In the genomic region with DNA sequence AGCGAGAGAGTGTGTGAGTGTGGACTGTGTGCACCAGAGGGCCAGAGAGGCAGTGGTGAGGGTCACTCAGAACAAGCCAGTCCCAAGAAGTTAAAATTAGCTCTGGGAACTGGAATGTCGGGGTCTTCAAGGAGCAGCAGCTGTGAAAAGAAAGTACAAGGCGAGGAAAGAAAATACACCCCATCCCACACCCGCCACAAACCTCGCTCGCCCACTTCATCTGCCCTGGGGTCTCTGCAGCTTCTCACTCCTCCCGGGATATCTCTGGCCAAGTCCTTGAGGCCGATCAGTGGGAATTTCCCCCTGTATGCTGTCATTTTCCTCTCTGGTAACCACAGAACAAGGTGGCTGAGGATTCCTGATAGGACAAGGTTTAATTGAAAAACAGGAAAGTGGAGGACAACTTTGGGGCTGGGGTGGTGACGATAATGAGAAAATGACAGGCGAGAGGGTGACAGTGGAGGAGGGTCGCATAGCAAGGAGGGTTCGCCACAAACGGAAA, we compare ENCODE assay signal across 1 cellular context.
TF ChIP-seq lines count a peak whose summit lies in the region.

No MANE protein-coding gene starts in this region.

TF ChIP-seq in HepG2, 621 proteins besides CTCF, POLR2A, EP300 and RAD21 (continued from another document):
- TF ChIP-seq, protein P1, sequence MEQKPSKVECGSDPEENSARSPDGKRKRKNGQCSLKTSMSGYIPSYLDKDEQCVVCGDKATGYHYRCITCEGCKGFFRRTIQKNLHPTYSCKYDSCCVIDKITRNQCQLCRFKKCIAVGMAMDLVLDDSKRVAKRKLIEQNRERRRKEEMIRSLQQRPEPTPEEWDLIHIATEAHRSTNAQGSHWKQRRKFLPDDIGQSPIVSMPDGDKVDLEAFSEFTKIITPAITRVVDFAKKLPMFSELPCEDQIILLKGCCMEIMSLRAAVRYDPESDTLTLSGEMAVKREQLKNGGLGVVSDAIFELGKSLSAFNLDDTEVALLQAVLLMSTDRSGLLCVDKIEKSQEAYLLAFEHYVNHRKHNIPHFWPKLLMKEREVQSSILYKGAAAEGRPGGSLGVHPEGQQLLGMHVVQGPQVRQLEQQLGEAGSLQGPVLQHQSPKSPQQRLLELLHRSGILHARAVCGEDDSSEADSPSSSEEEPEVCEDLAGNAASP (CRISPR knock-in tag; IDR thresholded peaks at IDR 0.05; ENCODE audit: borderline replicate concordance): no peak
